ENCODE assay signal across 13 cellular contexts in the genomic region with DNA sequence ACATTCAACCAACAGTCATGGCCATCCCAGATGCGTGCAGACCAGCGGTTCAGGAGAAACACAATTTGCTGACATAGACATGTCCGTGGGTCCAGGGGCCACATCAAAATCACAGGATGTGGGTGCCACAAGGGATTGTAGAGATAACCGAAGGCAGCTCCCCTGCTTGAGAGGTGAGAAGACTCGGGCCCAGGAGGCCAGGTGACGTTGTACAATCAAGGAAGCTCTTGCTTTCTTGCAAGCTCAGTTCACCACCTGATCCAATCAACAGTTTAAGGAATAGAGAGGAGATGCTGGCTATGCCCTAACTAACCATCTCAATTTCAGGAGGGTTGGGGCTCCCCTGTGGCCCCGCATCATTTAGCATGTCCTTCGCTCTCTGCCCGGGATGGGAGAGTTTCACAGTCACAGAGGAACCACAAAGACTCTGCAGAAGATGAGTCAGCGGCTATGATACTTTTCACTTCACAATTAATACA. TPM values are rescaled to one million over a fixed set of nuclear protein-coding genes. Genes with fewer than 3 reads are reported as not detected.
A peak's percentile ranks its signal among the peaks of the same experiment; 100 is the strongest.
DNase-seq lines count a peak whose midpoint lies in the region; ATAC-seq and TF ChIP-seq lines count a peak whose summit lies in the region.
"Had no signal": no experiment of that assay in that cellular context is flagged by ENCODE, and none has a peak within 500 bp of the region (broad histone marks: within the 10 kb centered on the region; RNA-seq: fewer than 3 reads in every experiment).

No MANE protein-coding gene starts in this region.

- DNase-seq in DND-41 (peak; percentile 76), DMS53 (lab: John Stamatoyannopoulos, UW) (no peak), gastrocnemius medialis (no peak), NOMO-1 treated with dmso at 0.1 percent for 144 hours (lab: John Stamatoyannopoulos, UW; ENCODE audit: unreplicated experiment) (no peak)
- DNase-seq in activated naive CD8-positive, alpha-beta T cell treated with anti-CD3 and anti-CD28 coated beads for 36 hours = peak; percentile 66
- DNase-seq: heart right ventricle, NCI-H2029, nephron progenitor cell had no signal

- H3K27ac ChIP-seq in DND-41 (ENCODE audit: low read length) (peak overlapping the region; percentile 94), gastrocnemius medialis (no peak overlapping the region)
- H3K27ac ChIP-seq: breast epithelium, heart right ventricle had no signal

- no peaks in the 10 kb centered on the region for H3K27me3 Mint-ChIP-seq in activated naive CD8-positive, alpha-beta T cell treated with anti-CD3 and anti-CD28 coated beads for 36 hours

- peak overlapping the region in 1 of 2 experiments; percentile 16; a peak in 1 of 4 replicates for H3K4me3 ChIP-seq in DND-41 (ENCODE audit: low read depth in 1 of 2, low read length in 2 of 2)
- peak overlapping the region; percentile 69 for H3K4me3 ChIP-seq in Loucy (ENCODE audit: low read length, poor library complexity, severe bottlenecking)
- H3K4me3 ChIP-seq in gastrocnemius medialis = no peak overlapping the region
- H3K4me3 ChIP-seq: breast epithelium, heart right ventricle had no signal

- TF ChIP-seq POLR2A in gastrocnemius medialis (IDR thresholded peaks at IDR 0.05) = no peak

- H3K36me3 ChIP-seq in DND-41 (ENCODE audit: insufficient read depth, low read length) (peaks cover 78% of the 10 kb centered on the region), Loucy (ENCODE audit: insufficient read depth, low read length) (peaks cover 26% of the 10 kb centered on the region; the same call in 1 of the 2 replicates), gastrocnemius medialis (no peaks in the 10 kb centered on the region)
- H3K36me3 ChIP-seq: breast epithelium had no signal

- H3F3A ChIP-seq in Loucy (ENCODE audit: low read depth) = peaks cover 24% of the 10 kb centered on the region

- peaks cover 84% of the 10 kb centered on the region for H3K4me1 Mint-ChIP-seq in activated naive CD8-positive, alpha-beta T cell treated with anti-CD3 and anti-CD28 coated beads for 36 hours
- H3K4me1 Mint-ChIP-seq: nephron progenitor cell had no signal

- H3K4me2 ChIP-seq in DND-41 (ENCODE audit: insufficient read depth, low read length) (peak overlapping the region; percentile 61), Loucy (ENCODE audit: low read depth, low read length, poor library complexity, severe bottlenecking) (peak overlapping the region; percentile 91)

- H3K27ac Mint-ChIP-seq in activated naive CD8-positive, alpha-beta T cell treated with anti-CD3 and anti-CD28 coated beads for 36 hours = peak overlapping the region; percentile 89
- H3K27ac Mint-ChIP-seq: nephron progenitor cell had no signal

- peaks cover 93% of the 10 kb centered on the region for H3K36me3 Mint-ChIP-seq in activated naive CD8-positive, alpha-beta T cell treated with anti-CD3 and anti-CD28 coated beads for 36 hours

- intact Hi-C loops in gastrocnemius medialis (cut with DNase I; ENCODE audit: low total_unique reads) = no loop called here

- peaks cover 25% of the 10 kb centered on the region for H3K79me2 ChIP-seq in DND-41 (ENCODE audit: insufficient read depth, low read length)
- H3K79me2 ChIP-seq in Loucy (ENCODE audit: insufficient read depth, low read length) = 0 out of 2 replicates have a peak, but pooled peaks cover 5% of the 10 kb centered on the region

- TF ChIP-seq CTCF in DND-41 (IDR thresholded peaks at IDR 0.05; ENCODE audit: borderline replicate concordance, extremely low read depth, low read length, poor library complexity, severe bottlenecking) (no peak), Loucy (conservative IDR thresholded peaks at IDR 0.05; ENCODE audit: low read length) (no peak), gastrocnemius medialis (IDR thresholded peaks at IDR 0.05 in 4 of 5, conservative IDR thresholded peaks at IDR 0.05 in 1 of 5) (no peak)

- peak overlapping the region; percentile 82 for H3K4me3 Mint-ChIP-seq in activated naive CD8-positive, alpha-beta T cell treated with anti-CD3 and anti-CD28 coated beads for 36 hours
- H3K4me3 Mint-ChIP-seq: nephron progenitor cell had no signal

- H2AFZ ChIP-seq in DND-41 (ENCODE audit: low read depth, low read length) (no peak overlapping the region), Loucy (ENCODE audit: low read length) (no peak overlapping the region)

- in situ Hi-C loops in gastrocnemius medialis (cut with MboI; ENCODE audit: low sequenced_read_pairs in 4 of 4) = no loop called here

- H3K9me3 ChIP-seq in DND-41 (ENCODE audit: insufficient read depth, low read length, severe bottlenecking) (peaks cover 2% of the 10 kb centered on the region), Loucy (ENCODE audit: insufficient read depth, low read depth, low read length) (peaks cover 15% of the 10 kb centered on the region), gastrocnemius medialis (no peaks in the 10 kb centered on the region)
- H3K9me3 ChIP-seq: breast epithelium had no signal

- H4K20me1 ChIP-seq in DND-41 (ENCODE audit: insufficient read depth, low read length) (no peaks in the 10 kb centered on the region), Loucy (ENCODE audit: insufficient read depth, low read length, poor library complexity, severe bottlenecking) (no peaks in the 10 kb centered on the region)

- no peaks in the 10 kb centered on the region for H3K27me3 ChIP-seq in DND-41 (ENCODE audit: insufficient read depth, low read length, poor library complexity)
- no peaks in the 10 kb centered on the region for H3K27me3 ChIP-seq in Loucy (ENCODE audit: insufficient read depth, low read length, poor library complexity, severe bottlenecking)
- H3K27me3 ChIP-seq in gastrocnemius medialis = peaks cover 5 to 29% (median 27%) of the 10 kb centered on the region in 3 donors

- peaks cover 89% of the 10 kb centered on the region for H3K4me1 ChIP-seq in DND-41 (ENCODE audit: insufficient read depth, low read length)
- H3K4me1 ChIP-seq in Loucy (ENCODE audit: insufficient read depth, low read length, poor library complexity, severe bottlenecking) = peaks cover 74% of the 10 kb centered on the region
- H3K4me1 ChIP-seq in gastrocnemius medialis = no peaks in the 10 kb centered on the region
- H3K4me1 ChIP-seq: breast epithelium had no signal

- ATAC-seq in DND-41 (ENCODE audit: insufficient read depth, low read depth) (peak; percentile 16), GM21390 (IDR thresholded peaks at IDR 0.05; ENCODE audit: unreplicated experiment) (peak; percentile 58), GM18873 (IDR thresholded peaks at IDR 0.05; ENCODE audit: low FRiP score, unreplicated experiment) (no peak), gastrocnemius medialis (no peak)
- ATAC-seq: heart right ventricle had no signal

- peak overlapping the region; percentile 61 for H3K9ac ChIP-seq in DND-41 (ENCODE audit: low read depth, low read length)
- H3K9ac ChIP-seq in Loucy (ENCODE audit: low read depth, low read length, poor library complexity, severe bottlenecking) = peak overlapping the region; percentile 87

- H3K9me2 ChIP-seq in Loucy (replicated peaks; ENCODE audit: low read depth, low read length) = no peaks in the 10 kb centered on the region

- peaks cover 7% of the 10 kb centered on the region for H3K9me3 Mint-ChIP-seq in activated naive CD8-positive, alpha-beta T cell treated with anti-CD3 and anti-CD28 coated beads for 36 hours

RNA-seq across cellular contexts. Expression of a gene that starts 19.5 kb away (rescaled TPM):
- total RNA-seq in activated naive CD8-positive, alpha-beta T cell treated with anti-CD3 and anti-CD28 coated beads for 36 hours = 10 to 100 TPM; 38.9 to 41.1 TPM
- total RNA-seq in gastrocnemius medialis = under 1 TPM in 1 of 4 donors, not detected in 3; 0.41 TPM

RNA-seq across cellular contexts. Expression of a gene that starts 27.4 kb away (rescaled TPM):
- total RNA-seq in activated naive CD8-positive, alpha-beta T cell treated with anti-CD3 and anti-CD28 coated beads for 36 hours = 10 to 100 TPM; 49.1 to 50.7 TPM
- total RNA-seq in gastrocnemius medialis = not detected

RNA-seq across cellular contexts. Expression of a gene that starts 56.9 kb away (rescaled TPM):
- total RNA-seq in activated naive CD8-positive, alpha-beta T cell treated with anti-CD3 and anti-CD28 coated beads for 36 hours = not detected
- not detected for total RNA-seq in gastrocnemius medialis
- total RNA-seq: heart right ventricle; T-helper 1 cell treated with Interleukin-12 subunit alpha and Interleukin-12 subunit beta and Interleukin-4 antibody, amounts not matched to agents 30 ng/mL and 1 ng/mL, for 36 hours had no signal

Comparison
In these comparisons a context has a peak if more than half of its experiments do, and no peak if none do; other contexts are left out.
1. ATAC-seq: peak in DND-41 (single experiment) and GM21390 (single experiment); none in GM18873 (single experiment) and gastrocnemius medialis (0 of 2).
2. DNase-seq: peak in DND-41 (single experiment) and activated naive CD8-positive, alpha-beta T cell treated with anti-CD3 and anti-CD28 coated beads for 36 hours (single experiment); none in DMS53 (single experiment), gastrocnemius medialis (0 of 2) and NOMO-1 treated with dmso at 0.1 percent for 144 hours (single experiment).
3. RNA of a gene that starts 19.5 kb away (total RNA-seq): 38.9 to 41.1 TPM in activated naive CD8-positive, alpha-beta T cell treated with anti-CD3 and anti-CD28 coated beads for 36 hours; 0.41 TPM in gastrocnemius medialis; every median in the first group is over 10 times any median in the second.
4. RNA of a gene that starts 27.4 kb away (total RNA-seq): 49.1 to 50.7 TPM in activated naive CD8-positive, alpha-beta T cell treated with anti-CD3 and anti-CD28 coated beads for 36 hours; not detected in gastrocnemius medialis; every median in the first group is over 10 times any median in the second.